In genomic region chr3:124688580-124689454, GRCh38 we compare ENCODE assay signal across 8 cellular contexts. TPM values are rescaled to one million over a fixed set of nuclear protein-coding genes. Genes with fewer than 3 reads are reported as not detected.
DNase-seq lines count a peak whose midpoint lies in the region; ATAC-seq, FAIRE-seq and TF ChIP-seq lines count a peak whose summit lies in the region.

No MANE protein-coding gene starts in this region.

- 39% methylated on average over 11 of the region's 11 CpGs; no CpG with 5 or more reads in 1 of the 2 experiments for WGBS in H1 (ENCODE audit: extremely low coverage in 1 of 2, insufficient coverage in 1 of 2, insufficient read length in 1 of 2, insufficient replicate concordance in 2 of 2, low coverage in 1 of 2, low lambda C conversion rate in 2 of 2, missing lambda C conversion rate in 1 of 2), 2 experiments

- peaks cover 3% of the 10 kb centered on the region for H3K36me3 Mint-ChIP-seq in mesothelial cell of epicardium

- TF ChIP-seq POLR2A in H1 (IDR thresholded peaks at IDR 0.05; ENCODE audit: control extremely low read depth in 1 of 2, low read depth in 2 of 2, low read length in 2 of 2), result no peak

- H3K79me1 ChIP-seq in H1 (ENCODE audit: low read depth, low read length), result no peaks in the 10 kb centered on the region

- H3K4me2 ChIP-seq in H1 (ENCODE audit: insufficient read depth in 1 of 2, low read depth in 2 of 2, low read length in 2 of 2), result no peak overlapping the region

- no peak overlapping the region for H2BK120ac ChIP-seq in H1 (replicated peaks; ENCODE audit: low read depth, low read length)

- no peak overlapping the region for H2BK12ac ChIP-seq in H1 (ENCODE audit: low read depth, low read length)

- no peaks in the 10 kb centered on the region for H3K9me3 Mint-ChIP-seq in mesothelial cell of epicardium

- H3K27ac Mint-ChIP-seq in mesothelial cell of epicardium, result no peak overlapping the region

- no peaks in the 10 kb centered on the region for H3K36me3 ChIP-seq in H1 (ENCODE audit: control insufficient read depth in 2 of 4, insufficient read depth in 4 of 4, low read length in 3 of 4)

- H3K27ac ChIP-seq in H1 (ENCODE audit: low read depth, low read length), result no peak overlapping the region

- no peaks in the 10 kb centered on the region for H3K79me2 ChIP-seq in H1 (ENCODE audit: control insufficient read depth in 1 of 2, insufficient read depth in 2 of 2, low read length in 2 of 2)

- TF ChIP-seq EP300 in H1 (IDR thresholded peaks at IDR 0.05; ENCODE audit: borderline replicate concordance in 1 of 2, low read depth in 2 of 2, low read length in 2 of 2), result no peak

- no peak overlapping the region for H4K8ac ChIP-seq in H1 (ENCODE audit: extremely low read depth, insufficient read depth, low read length)

- peaks cover 3% of the 10 kb centered on the region for H3K4me1 Mint-ChIP-seq in mesothelial cell of epicardium

- CTCF ChIA-PET in H1 (lab: Charles Lee; ENCODE audit: partially characterized antibody), result interaction anchor here (0.6 to 6.0 kb wide), 51 partner anchors 9 to 748 kb away, joined by 3 to 144 read pairs (median 5); no protein-coding TSS in a partner anchor

- no peak overlapping the region for H3K4me3 ChIP-seq in H1 (ENCODE audit: extremely low read depth in 1 of 4, insufficient read depth in 2 of 4, low read depth in 3 of 4, low read length in 4 of 4)

- H3K56ac ChIP-seq in H1 (replicated peaks; ENCODE audit: insufficient read length, low read depth, low read length), result no peak overlapping the region

- no peak overlapping the region for H2AK5ac ChIP-seq in H1 (ENCODE audit: low read depth, low read length)

- POLR2A ChIA-PET in H1 (lab: Charles Lee; ENCODE audit: partially characterized antibody), result interaction anchor here (1.0 to 1.7 kb wide), 2 partner anchors 58 to 124 kb away, joined by 3 to 6 read pairs; no protein-coding TSS in a partner anchor

- H4K91ac ChIP-seq in H1 (replicated peaks; ENCODE audit: insufficient read length, low read length), result no peak overlapping the region

- H3K4me3 Mint-ChIP-seq in mesothelial cell of epicardium, result no peak overlapping the region

- no peaks in the 10 kb centered on the region for H3K23me2 ChIP-seq in H1 (ENCODE audit: low read depth, low read length)

- H3K18ac ChIP-seq in H1 (ENCODE audit: extremely low read depth, low read length), result no peak overlapping the region

- no peak overlapping the region for H4K5ac ChIP-seq in H1 (ENCODE audit: insufficient read length, low read depth, low read length)

- no peak overlapping the region for H3K4ac ChIP-seq in H1 (replicated peaks; ENCODE audit: insufficient read length, low read depth, low read length)

- H3K27me3 ChIP-seq in H1 (replicated peaks in 1 of 4; ENCODE audit: control insufficient read depth in 3 of 4, extremely low read depth in 1 of 4, insufficient read depth in 3 of 4, low read length in 3 of 4), result no peaks in the 10 kb centered on the region

- H4K20me1 ChIP-seq in H1 (replicated peaks in 1 of 2; ENCODE audit: control insufficient read depth in 1 of 2, insufficient read depth in 2 of 2, low read length in 2 of 2), result no peaks in the 10 kb centered on the region

- peak; percentile 87 to 91 for TF ChIP-seq RAD21 in H1 (IDR thresholded peaks at IDR 0.05 in 1 of 2, conservative IDR thresholded peaks at IDR 0.05 in 1 of 2; ENCODE audit: low read depth in 2 of 2, low read length in 2 of 2)

- H3K9me3 ChIP-seq in H1 (ENCODE audit: insufficient read depth in 2 of 2, low read depth in 1 of 2, low read length in 1 of 2), result no peaks in the 10 kb centered on the region

- no peak overlapping the region for H3K23ac ChIP-seq in H1 (ENCODE audit: insufficient read length)

- no peaks in the 10 kb centered on the region for H3K4me1 ChIP-seq in H1 (replicated peaks in 1 of 4; ENCODE audit: control insufficient read depth in 3 of 4, insufficient read depth in 4 of 4, low read length in 3 of 4)

- no peak for FAIRE-seq in H1 (lab: Jason Lieb, UNC)

- no peaks in the 10 kb centered on the region for H3K27me3 Mint-ChIP-seq in mesothelial cell of epicardium (ENCODE audit: low read depth)

- ATAC-seq in HG03135 (IDR thresholded peaks at IDR 0.05; ENCODE audit: unreplicated experiment) (peak; percentile 60), HG03565 (IDR thresholded peaks at IDR 0.05; ENCODE audit: unreplicated experiment) (no peak)

- H2AFZ ChIP-seq in H1 (ENCODE audit: low read length), result peak overlapping the region; percentile 99

- H3K9ac ChIP-seq in H1 (replicated peaks in 1 of 4; ENCODE audit: extremely low read depth in 1 of 4, low read depth in 3 of 4, low read length in 3 of 4), result no peak overlapping the region

- H2BK20ac ChIP-seq in H1 (ENCODE audit: low read length), result no peak overlapping the region

- DNase-seq in DMS114 treated with DMSO at 0.1 percent for 48 hours (lab: John Stamatoyannopoulos, UW; ENCODE audit: unreplicated experiment) (peak; percentile 63), NCI-H82 treated with DMSO at 0.1 percent for 48 hours (lab: John Stamatoyannopoulos, UW; ENCODE audit: unreplicated experiment) (peak; percentile 30), H1 (ENCODE audit: low read depth in 1 of 2, low spot score in 2 of 2) (peak; percentile 43 to 87), mesothelial cell of epicardium (ENCODE audit: low spot score in 2 of 2, unreplicated experiment in 2 of 2) (peak; percentile 38 to 79)
- DNase-seq in activated CD8-positive, alpha-beta memory T cell treated with anti-CD3 and anti-CD28 coated beads for 1 hour (ENCODE audit: extremely low read depth in 1 of 2, low read depth in 1 of 2), result peak; percentile 18 to 56
- DNase-seq in stimulated activated CD8-positive, alpha-beta memory T cell treated with anti-CD3 and anti-CD28 coated beads, Interleukin-2, amount 100 ng/mL, for 48 hours (ENCODE audit: low read depth in 2 of 2), result peak; percentile 47 to 54

- H2BK15ac ChIP-seq in H1 (ENCODE audit: low read length), result no peak overlapping the region

- TF ChIP-seq CTCF in H1 (IDR thresholded peaks at IDR 0.05; ENCODE audit: control extremely low read depth in 1 of 3, insufficient read depth in 1 of 3, low read depth in 1 of 3, low read length in 3 of 3), result peak; percentile 72 to 86 (median 85)
- TF ChIP-seq CTCF in mesothelial cell of epicardium (IDR thresholded peaks at IDR 0.05; ENCODE audit: unreplicated experiment), result peak; percentile 79

- no peak overlapping the region for H2BK5ac ChIP-seq in H1 (ENCODE audit: low read depth, low read length)

- H3K14ac ChIP-seq in H1 (ENCODE audit: insufficient read length), result no peak overlapping the region

TF ChIP-seq in H1, 55 proteins besides CTCF, POLR2A, EP300 and RAD21:
- TF ChIP-seq SRF (IDR thresholded peaks at IDR 0.05; ENCODE audit: low read depth, low read length) (no peak), POU5F1 (IDR thresholded peaks at IDR 0.05; ENCODE audit: low read depth, low read length) (no peak), EZH2 (IDR thresholded peaks at IDR 0.05; ENCODE audit: low read depth, low read length, severe bottlenecking) (no peak), SAP30 (IDR thresholded peaks at IDR 0.05; ENCODE audit: insufficient read depth, insufficient replicate concordance, low read length) (no peak), SP4 (IDR thresholded peaks at IDR 0.05; ENCODE audit: low read length) (no peak), RBBP5 (IDR thresholded peaks at IDR 0.05; ENCODE audit: borderline replicate concordance, low read depth, low read length) (no peak), SIX5 (IDR thresholded peaks at IDR 0.05; ENCODE audit: low read depth, low read length) (no peak), TAF7 (optimal IDR thresholded peaks at IDR 0.05; ENCODE audit: borderline replicate concordance, low read depth, low read length) (no peak), POLR2AphosphoS5 (IDR thresholded peaks at IDR 0.05; ENCODE audit: low read depth, low read length) (no peak), CHD1 (IDR thresholded peaks at IDR 0.05; ENCODE audit: low read depth, low read length) (no peak), BRCA1 (IDR thresholded peaks at IDR 0.05; ENCODE audit: low read depth, low read length) (no peak), TAF1 (IDR thresholded peaks at IDR 0.05; ENCODE audit: low read depth, low read length) (no peak), CHD2 (IDR thresholded peaks at IDR 0.05; ENCODE audit: low read length) (no peak), CTBP2 (IDR thresholded peaks at IDR 0.05; ENCODE audit: borderline replicate concordance, insufficient read depth, insufficient read length, low read length) (no peak), FOSL1 (IDR thresholded peaks at IDR 0.05; ENCODE audit: insufficient read depth, low read depth, low read length) (no peak), NRF1 (IDR thresholded peaks at IDR 0.05; ENCODE audit: low read depth, low read length) (no peak), TEAD4 (IDR thresholded peaks at IDR 0.05; ENCODE audit: low read depth, low read length) (no peak), CREB1 (IDR thresholded peaks at IDR 0.05) (no peak), GTF2F1 (IDR thresholded peaks at IDR 0.05; ENCODE audit: borderline replicate concordance, low read depth, low read length) (no peak), SIRT6 (IDR thresholded peaks at IDR 0.05; ENCODE audit: low read length) (no peak)

RNA-seq across cellular contexts. Expression of gene UMPS, which starts 41.4 kb away (rescaled TPM):
- total RNA-seq in H1 (2021; fragmentation: NEBNext Ultra II Directional; extraction: Animal tissue kit (Norgen Biotek cat#: 25700)), result 55.8 and 59.0 TPM in 2 replicates
- 21.4 and 32.8 TPM in 2 replicates for polyA plus RNA-seq in H1 (2011; rRNA removed)
- polyA plus RNA-seq in H1 (2011; cell fraction: cytosol; rRNA removed), result 29.2 TPM
- 14.2 TPM for polyA plus RNA-seq in H1 (2011; cell fraction: nucleus; rRNA removed)
- 40.7 to 48.2 TPM (median 46.3 TPM) in 4 replicates for polyA plus RNA-seq in H1 (2012, experiment 1 of 2)
- polyA plus RNA-seq in H1 (2012, experiment 2 of 2), result 8.8 TPM
- 23.5 TPM for polyA plus RNA-seq in H1 (2013, experiment 1 of 2)
- polyA plus RNA-seq in H1 (2013, experiment 2 of 2), result 22.8 TPM
- 36.1 and 46.9 TPM in 2 replicates for polyA minus RNA-seq in H1 (2011; rRNA and poly(A)+ RNA removed)
- 48.1 TPM for polyA minus RNA-seq in H1 (2011; cell fraction: cytosol; rRNA and poly(A)+ RNA removed)
- 31.1 TPM for polyA minus RNA-seq in H1 (2011; cell fraction: nucleus; rRNA and poly(A)+ RNA removed)
- 35.9 to 40.7 TPM (median 37.3 TPM) in 3 replicates for total RNA-seq in mesothelial cell of epicardium
